1 cellular context compared by ENCODE assay signal in the genomic region with DNA sequence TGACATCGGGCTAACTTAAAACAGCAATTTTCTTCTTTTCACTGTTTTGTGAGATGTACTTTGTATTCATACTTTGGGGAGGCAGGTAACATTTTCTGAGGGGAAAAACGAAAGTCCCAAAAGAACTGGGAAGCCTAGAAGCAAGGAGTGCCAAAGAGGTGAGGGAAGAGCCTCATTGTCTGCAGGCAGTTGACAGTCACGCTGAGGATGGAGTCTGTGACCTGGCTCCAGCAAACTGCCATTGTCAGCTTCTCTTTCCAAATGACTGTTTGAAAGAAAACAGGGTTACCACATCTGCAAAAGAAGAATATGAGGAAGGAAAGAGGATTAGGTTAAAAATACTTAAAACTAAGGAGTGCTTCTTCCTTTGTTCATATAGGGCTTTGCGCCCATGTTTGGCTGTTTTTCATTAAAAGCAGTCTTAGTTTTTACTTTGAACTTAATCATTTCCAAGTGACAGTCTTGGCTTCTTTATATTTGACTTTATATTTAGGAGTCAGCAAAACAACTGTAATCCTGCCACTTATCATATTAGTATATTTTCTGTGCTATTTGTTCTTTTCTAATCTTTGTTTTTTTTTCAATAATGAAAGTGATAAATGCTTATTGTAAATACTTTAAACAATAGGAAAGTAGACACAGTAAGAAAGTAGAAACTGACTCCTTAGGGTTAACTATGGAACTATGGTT.
TF ChIP-seq lines count a peak whose summit lies in the region.

No MANE protein-coding gene starts in this region.

TF ChIP-seq in IMR-90, 13 proteins besides CTCF, POLR2A, EP300 and RAD21 (continued from another document):
- TF ChIP-seq ELK1 (IDR thresholded peaks at IDR 0.05; ENCODE audit: borderline replicate concordance, low read depth, low read length) = no peak
- no peak for TF ChIP-seq RFX5 (IDR thresholded peaks at IDR 0.05; ENCODE audit: low read depth, low read length)
